In the genomic region with DNA sequence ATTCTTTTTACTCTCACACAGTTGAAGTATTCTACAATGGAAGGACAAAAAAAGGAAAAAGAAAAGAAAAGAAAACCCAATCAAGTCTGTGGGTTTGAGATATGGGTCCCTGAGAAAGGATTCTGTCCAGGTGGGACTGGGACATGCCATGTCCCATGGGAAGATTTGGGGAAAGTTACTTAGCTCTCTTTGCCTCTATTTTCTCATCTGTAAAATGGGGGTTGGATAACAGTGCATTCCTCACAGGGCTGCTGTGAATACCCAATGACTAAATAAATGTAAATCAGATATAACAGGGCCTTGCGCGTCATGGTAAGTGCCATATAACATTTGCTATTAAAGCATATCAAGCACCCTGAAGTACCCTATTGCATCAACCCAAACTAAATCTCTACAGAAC, we compare ENCODE assay signal across 2 cellular contexts.
TF ChIP-seq lines count a peak whose summit lies in the region.

No MANE protein-coding gene starts in this region.

TF ChIP-seq in HCT116, 20 proteins besides CTCF, POLR2A, EP300 and RAD21 (continued from another document):
- TF ChIP-seq, protein P1, sequence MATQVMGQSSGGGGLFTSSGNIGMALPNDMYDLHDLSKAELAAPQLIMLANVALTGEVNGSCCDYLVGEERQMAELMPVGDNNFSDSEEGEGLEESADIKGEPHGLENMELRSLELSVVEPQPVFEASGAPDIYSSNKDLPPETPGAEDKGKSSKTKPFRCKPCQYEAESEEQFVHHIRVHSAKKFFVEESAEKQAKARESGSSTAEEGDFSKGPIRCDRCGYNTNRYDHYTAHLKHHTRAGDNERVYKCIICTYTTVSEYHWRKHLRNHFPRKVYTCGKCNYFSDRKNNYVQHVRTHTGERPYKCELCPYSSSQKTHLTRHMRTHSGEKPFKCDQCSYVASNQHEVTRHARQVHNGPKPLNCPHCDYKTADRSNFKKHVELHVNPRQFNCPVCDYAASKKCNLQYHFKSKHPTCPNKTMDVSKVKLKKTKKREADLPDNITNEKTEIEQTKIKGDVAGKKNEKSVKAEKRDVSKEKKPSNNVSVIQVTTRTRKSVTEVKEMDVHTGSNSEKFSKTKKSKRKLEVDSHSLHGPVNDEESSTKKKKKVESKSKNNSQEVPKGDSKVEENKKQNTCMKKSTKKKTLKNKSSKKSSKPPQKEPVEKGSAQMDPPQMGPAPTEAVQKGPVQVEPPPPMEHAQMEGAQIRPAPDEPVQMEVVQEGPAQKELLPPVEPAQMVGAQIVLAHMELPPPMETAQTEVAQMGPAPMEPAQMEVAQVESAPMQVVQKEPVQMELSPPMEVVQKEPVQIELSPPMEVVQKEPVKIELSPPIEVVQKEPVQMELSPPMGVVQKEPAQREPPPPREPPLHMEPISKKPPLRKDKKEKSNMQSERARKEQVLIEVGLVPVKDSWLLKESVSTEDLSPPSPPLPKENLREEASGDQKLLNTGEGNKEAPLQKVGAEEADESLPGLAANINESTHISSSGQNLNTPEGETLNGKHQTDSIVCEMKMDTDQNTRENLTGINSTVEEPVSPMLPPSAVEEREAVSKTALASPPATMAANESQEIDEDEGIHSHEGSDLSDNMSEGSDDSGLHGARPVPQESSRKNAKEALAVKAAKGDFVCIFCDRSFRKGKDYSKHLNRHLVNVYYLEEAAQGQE (IDR thresholded peaks at IDR 0.05; ENCODE audit: low read depth), result no peak
- no peak for TF ChIP-seq EZH2 (IDR thresholded peaks at IDR 0.05)
- TF ChIP-seq TCF7L2 (IDR thresholded peaks at IDR 0.05; ENCODE audit: borderline replicate concordance, extremely low read depth, insufficient read depth, insufficient read length), result no peak
- TF ChIP-seq ZNF274 (IDR thresholded peaks at IDR 0.05; ENCODE audit: low read depth, low read length), result no peak

TF ChIP-seq in K562, 482 proteins besides CTCF, POLR2A, EP300 and RAD21 (continued from another document):
- TF ChIP-seq, protein P2, sequence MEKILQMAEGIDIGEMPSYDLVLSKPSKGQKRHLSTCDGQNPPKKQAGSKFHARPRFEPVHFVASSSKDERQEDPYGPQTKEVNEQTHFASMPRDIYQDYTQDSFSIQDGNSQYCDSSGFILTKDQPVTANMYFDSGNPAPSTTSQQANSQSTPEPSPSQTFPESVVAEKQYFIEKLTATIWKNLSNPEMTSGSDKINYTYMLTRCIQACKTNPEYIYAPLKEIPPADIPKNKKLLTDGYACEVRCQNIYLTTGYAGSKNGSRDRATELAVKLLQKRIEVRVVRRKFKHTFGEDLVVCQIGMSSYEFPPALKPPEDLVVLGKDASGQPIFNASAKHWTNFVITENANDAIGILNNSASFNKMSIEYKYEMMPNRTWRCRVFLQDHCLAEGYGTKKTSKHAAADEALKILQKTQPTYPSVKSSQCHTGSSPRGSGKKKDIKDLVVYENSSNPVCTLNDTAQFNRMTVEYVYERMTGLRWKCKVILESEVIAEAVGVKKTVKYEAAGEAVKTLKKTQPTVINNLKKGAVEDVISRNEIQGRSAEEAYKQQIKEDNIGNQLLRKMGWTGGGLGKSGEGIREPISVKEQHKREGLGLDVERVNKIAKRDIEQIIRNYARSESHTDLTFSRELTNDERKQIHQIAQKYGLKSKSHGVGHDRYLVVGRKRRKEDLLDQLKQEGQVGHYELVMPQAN (IDR thresholded peaks at IDR 0.05; ENCODE audit: borderline replicate concordance), result peak; percentile 18; the same call in 1 of the 2 replicates
- peak; percentile 41 for TF ChIP-seq CHD4 (IDR thresholded peaks at IDR 0.05; ENCODE audit: insufficient read depth, insufficient replicate concordance, low read depth, low read length, poor library complexity, severe bottlenecking)
- peak; percentile 98 for TF ChIP-seq BCOR (IDR thresholded peaks at IDR 0.05)
- no peak for TF ChIP-seq SIN3A (IDR thresholded peaks at IDR 0.05; ENCODE audit: borderline replicate concordance in 2 of 2, control insufficient read depth in 1 of 2, low read depth in 2 of 2, low read length in 2 of 2)
- TF ChIP-seq RCOR1 (IDR thresholded peaks at IDR 0.05; ENCODE audit: borderline replicate concordance in 1 of 2, low read depth in 2 of 2, low read length in 2 of 2), result peak in 1 of 2 experiments; percentile 50; a peak in 1 of 4 replicates
- TF ChIP-seq EWSR1 (IDR thresholded peaks at IDR 0.05; ENCODE audit: borderline replicate concordance, low read depth, partially characterized antibody), result no peak
- TF ChIP-seq CBX1 (IDR thresholded peaks at IDR 0.05; ENCODE audit: low read depth), result peak; percentile 81; the same call in 1 of the 2 replicates
- peak; percentile 91 for TF ChIP-seq SMARCA5 (IDR thresholded peaks at IDR 0.05)
- peak; percentile 86 for TF ChIP-seq HDAC2 (IDR thresholded peaks at IDR 0.05)
TF ChIP-seq in K562: peak in this region for 13.
